16 cellular contexts compared by ENCODE assay signal in the genomic region with DNA sequence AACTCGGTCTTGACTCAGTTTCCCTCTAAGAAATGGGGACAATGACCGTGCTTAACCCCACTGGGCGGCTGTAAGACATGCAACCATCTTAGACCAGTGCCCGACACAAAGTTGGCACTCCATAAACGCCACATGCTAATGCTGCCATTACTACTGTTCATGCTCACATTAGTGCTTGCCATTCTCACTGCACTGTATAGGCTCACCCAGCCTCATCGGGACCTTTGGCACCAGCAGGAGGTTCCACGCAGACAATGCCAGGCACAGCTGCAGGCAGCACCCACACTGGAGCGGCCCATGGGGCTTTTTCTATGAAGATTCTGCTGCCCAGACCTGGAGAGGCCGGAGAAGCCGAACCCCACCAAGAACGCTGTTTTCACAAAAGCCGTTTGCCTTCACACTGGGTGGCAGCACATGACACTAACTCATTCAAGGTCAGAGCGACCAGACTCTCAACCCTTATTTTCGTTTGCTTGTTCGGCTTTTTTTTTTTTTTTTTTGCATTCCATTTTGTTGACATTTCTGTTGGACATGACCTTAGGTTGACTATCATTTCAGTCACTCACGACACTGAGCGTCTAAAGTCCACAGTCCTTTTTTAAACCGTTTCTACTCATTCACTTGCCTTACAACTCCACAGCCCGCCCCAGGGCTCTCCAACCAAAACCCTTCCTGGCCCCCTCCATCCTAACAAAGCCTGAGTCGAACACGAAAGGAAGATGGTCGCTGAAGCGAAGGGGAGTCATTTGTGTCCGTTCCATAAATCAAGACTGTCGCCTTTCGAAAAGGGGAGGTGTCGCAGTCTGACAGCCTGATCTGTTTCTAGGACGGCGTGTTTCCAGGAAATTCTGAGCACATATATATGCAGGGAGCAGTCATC.
DNase-seq lines count a peak whose midpoint lies in the region; TF ChIP-seq lines count a peak whose summit lies in the region.
"Had no signal": no experiment of that assay in that cellular context is flagged by ENCODE, and none has a peak within 500 bp of the region (broad histone marks: within the 10 kb centered on the region; RNA-seq: fewer than 3 reads in every experiment).

No MANE protein-coding gene starts in this region.

- no peak overlapping the region for H3K4me3 Mint-ChIP-seq in progenitor cell of endocrine pancreas (ENCODE audit: low read depth)
- no peak overlapping the region for H3K4me3 Mint-ChIP-seq in chondrocyte (ENCODE audit: unreplicated experiment)

- TF ChIP-seq CTCF in adrenal gland (IDR thresholded peaks at IDR 0.05) = no peak
- no peak for TF ChIP-seq CTCF in progenitor cell of endocrine pancreas (IDR thresholded peaks at IDR 0.05; ENCODE audit: unreplicated experiment)
- no peak for TF ChIP-seq CTCF in chondrocyte (IDR thresholded peaks at IDR 0.05)

- peaks cover 3% of the 10 kb centered on the region for H3K27me3 Mint-ChIP-seq in progenitor cell of endocrine pancreas
- H3K27me3 Mint-ChIP-seq in chondrocyte (ENCODE audit: low read depth) = no peaks in the 10 kb centered on the region

- H3K4me1 ChIP-seq in adrenal gland (replicated peaks in 1 of 2) = peaks cover 0 to 12% of the 10 kb centered on the region in 2 donors
- H3K4me1 ChIP-seq: foreskin keratinocyte, right atrium auricular region had no signal

- peak; percentile 24 for DNase-seq in DMS153 (lab: John Stamatoyannopoulos, UW)
- DNase-seq in adrenal gland = peak in 6 of 7 donors; percentile 65 to 80 (median 77)
- DNase-seq in left kidney (ENCODE audit: low read depth, low spot score) = peak; percentile 87
- DNase-seq in progenitor cell of endocrine pancreas (ENCODE audit: low spot score, unreplicated experiment) = no peak
- no peak for DNase-seq in activated CD4-positive, CD25-positive, alpha-beta regulatory T cell (lab: John Stamatoyannopoulos, UW)
- no peak for DNase-seq in CD1c-positive myeloid dendritic cell (ENCODE audit: extremely low spot score)
- no peak for DNase-seq in SW480 (ENCODE audit: low spot score)
- DNase-seq in chondrocyte (ENCODE audit: low spot score) = no peak
- DNase-seq: foreskin keratinocyte; IMR-90; NK-92 treated with Interleukin-12 subunit alpha and Interleukin-12 subunit beta, amount 100 ng/mL, for 24 hours; stimulated activated CD4-positive, alpha-beta T cell treated with anti-CD3 and anti-CD28 coated beads, Interleukin-2, amount 100 ng/mL, for 24 hours; T-helper 1 cell; WERI-Rb-1 had no signal

- TF ChIP-seq POLR2A in adrenal gland (IDR thresholded peaks at IDR 0.05) = peak in 1 of 2 donors; percentile 12

- peaks cover 14% of the 10 kb centered on the region for H3K9me3 Mint-ChIP-seq in progenitor cell of endocrine pancreas (ENCODE audit: low read depth)
- H3K9me3 Mint-ChIP-seq in chondrocyte (ENCODE audit: low read depth) = peaks cover 12% of the 10 kb centered on the region

- H3K27ac Mint-ChIP-seq in progenitor cell of endocrine pancreas (peak overlapping the region; percentile 81), chondrocyte (ENCODE audit: unreplicated experiment) (no peak overlapping the region)
- H3K27ac Mint-ChIP-seq: activated T-helper 2 cell treated with anti-CD3 and anti-CD28 coated beads, Interferon-gamma antibody, Interleukin-2, Interleukin-4, amounts not matched to agents 10 μg/mL and 5 μg/mL and 100 μg/mL, durations not matched to agents 14 hours and 24 hours and 36 hours had no signal

- no peaks in the 10 kb centered on the region for H3K36me3 ChIP-seq in adrenal gland (replicated peaks in 1 of 2)
- H3K36me3 ChIP-seq: right atrium auricular region, WERI-Rb-1 had no signal

- H3K4me3 ChIP-seq in adrenal gland = peak overlapping the region in 1 of 4 donors; percentile 22
- H3K4me3 ChIP-seq: right atrium auricular region had no signal

- WGBS in adrenal gland, 4 donors = 40 to 56% (median 43%) methylated on average over 26 to 29 of the region's 29 CpGs

- H3K27ac ChIP-seq in adrenal gland = peak overlapping the region in 4 of 5 donors; percentile 40 to 77 (median 56)
- H3K27ac ChIP-seq: foreskin keratinocyte, right atrium auricular region, WERI-Rb-1 had no signal

- H3K36me3 Mint-ChIP-seq in progenitor cell of endocrine pancreas (ENCODE audit: insufficient read depth) (peaks cover 5% of the 10 kb centered on the region), chondrocyte (ENCODE audit: low read depth) (peaks cover 1% of the 10 kb centered on the region)

- H3K27me3 ChIP-seq in adrenal gland = no peaks in the 10 kb centered on the region
- H3K27me3 ChIP-seq: foreskin keratinocyte, right atrium auricular region had no signal

- intact Hi-C loops in adrenal gland (cut with DNase I) = no loop called here

- peaks cover 0 to 6% (median 0%) of the 10 kb centered on the region in 3 donors for H3K9me3 ChIP-seq in adrenal gland (replicated peaks in 1 of 3)

- H3K4me1 Mint-ChIP-seq in progenitor cell of endocrine pancreas (ENCODE audit: low read depth) (peaks cover 12% of the 10 kb centered on the region), chondrocyte (ENCODE audit: low read depth) (peaks cover 4% of the 10 kb centered on the region)

Comparison
In these comparisons a context has a peak if more than half of its experiments do, and no peak if none do; other contexts are left out.
1. DNase-seq: peak in DMS153 (single experiment), adrenal gland (6 of 7) and left kidney (single experiment); none in progenitor cell of endocrine pancreas (single experiment), activated CD4-positive, CD25-positive, alpha-beta regulatory T cell (0 of 4), CD1c-positive myeloid dendritic cell (single experiment), SW480 (single experiment) and chondrocyte (single experiment).